Comparison of ENCODE assay signal across 20 cellular contexts in the genomic region with DNA sequence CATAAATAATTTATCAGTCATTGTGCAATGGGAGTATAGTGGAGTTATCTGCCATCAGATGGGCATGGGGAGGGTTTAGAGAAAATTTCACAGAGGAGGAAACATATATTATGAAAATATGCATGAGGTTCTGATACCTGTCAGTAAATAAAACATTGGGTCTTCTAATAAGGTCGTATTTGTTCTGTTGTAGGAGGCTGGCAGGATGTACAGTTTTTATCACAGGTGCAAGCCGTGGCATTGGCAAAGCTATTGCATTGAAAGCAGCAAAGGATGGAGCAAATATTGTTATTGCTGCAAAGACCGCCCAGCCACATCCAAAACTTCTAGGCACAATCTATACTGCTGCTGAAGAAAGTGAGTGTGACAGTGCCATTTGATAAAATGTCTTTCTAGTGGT.
"Had no signal": no experiment of that assay in that cellular context is flagged by ENCODE, and none has a peak within 500 bp of the region (broad histone marks: within the 10 kb centered on the region; RNA-seq: fewer than 3 reads in every experiment).

No MANE protein-coding gene starts in this region.

- H3K27ac ChIP-seq: RWPE1 had no signal

- DNase-seq: IMR-90; Karpas-422; KG1; MM.1S; MV-4-11; NCI-H1048; NCI-H1105; NCI-H1436 treated with DMSO at 0.1 percent for 48 hours; NCI-H1694; NCI-H187 treated with DMSO at 0.1 percent for 48 hours; NCI-H2029 treated with DMSO at 0.1 percent for 48 hours; NCI-H2107; NCI-H2227 treated with DMSO at 0.1 percent for 48 hours; NCI-H524; NCI-H526 treated with DMSO at 0.1 percent for 48 hours; NCI-H748 treated with DMSO at 0.1 percent for 48 hours; NK-92 treated with Interleukin-12 subunit alpha and Interleukin-12 subunit beta, amount 100 ng/mL, for 24 hours; PC-3; SHP77 had no signal
